Comparison of ENCODE assay signal across 8 cellular contexts in the genomic region with DNA sequence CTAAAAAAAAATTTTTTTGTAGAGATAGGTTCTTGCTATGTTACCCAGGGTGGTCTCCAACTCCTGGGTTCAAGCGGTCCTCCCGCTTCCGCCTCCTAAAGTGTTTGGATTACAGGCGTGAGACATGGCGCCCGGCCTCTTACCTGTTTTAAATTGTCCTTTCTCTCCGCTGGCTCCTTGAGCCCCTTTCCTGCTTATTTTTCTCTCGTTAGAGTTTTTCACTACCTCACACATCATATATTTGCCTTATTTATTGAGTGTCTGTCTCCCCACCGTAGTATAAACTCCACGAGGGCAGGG. TPM values are rescaled to one million over a fixed set of nuclear protein-coding genes. Genes with fewer than 3 reads are reported as not detected.
DNase-seq lines count a peak whose midpoint lies in the region; ATAC-seq and TF ChIP-seq lines count a peak whose summit lies in the region.

No MANE protein-coding gene starts in this region.

- H3K9ac ChIP-seq in OCI-LY3 (ENCODE audit: low read length): no peak overlapping the region

- H3K36me3 ChIP-seq in CD4-positive, CD25-positive, alpha-beta regulatory T cell (ENCODE audit: control insufficient read depth, insufficient read depth, low read length): no peaks in the 10 kb centered on the region
- no peaks in the 10 kb centered on the region for H3K36me3 ChIP-seq in OCI-LY3 (replicated peaks; ENCODE audit: low read depth, low read length)
- no peaks in the 10 kb centered on the region for H3K36me3 ChIP-seq in neuron (ENCODE audit: insufficient read depth, low read length)

- H3K27me3 ChIP-seq in CD4-positive, CD25-positive, alpha-beta regulatory T cell (ENCODE audit: control insufficient read depth, insufficient read depth, low read length): peaks cover 5% of the 10 kb centered on the region
- H3K27me3 ChIP-seq in OCI-LY3 (ENCODE audit: low read depth, low read length) (peaks cover 4% of the 10 kb centered on the region; the same call in 1 of the 2 replicates), neuron (ENCODE audit: insufficient read depth, low read length) (peaks cover 6% of the 10 kb centered on the region)

- H3K79me2 ChIP-seq in OCI-LY3 (ENCODE audit: low read length): no peaks in the 10 kb centered on the region

- H3K4me3 Mint-ChIP-seq in CD4-positive, CD25-positive, alpha-beta regulatory T cell: peak overlapping the region in 3 of 4 donors; percentile 82 to 90 (median 87)
- peak overlapping the region; percentile 80 for H3K4me3 Mint-ChIP-seq in endothelial cell (ENCODE audit: unreplicated experiment)

- H3K4me1 Mint-ChIP-seq in CD4-positive, CD25-positive, alpha-beta regulatory T cell: peaks cover 0 to 26% (median 13%) of the 10 kb centered on the region in 4 donors
- peaks cover 3% of the 10 kb centered on the region for H3K4me1 Mint-ChIP-seq in endothelial cell (ENCODE audit: unreplicated experiment)

- peak overlapping the region; percentile 44 for H3K4me2 ChIP-seq in OCI-LY3 (ENCODE audit: low read length)

- no peaks in the 10 kb centered on the region for H3K9me3 ChIP-seq in CD4-positive, CD25-positive, alpha-beta regulatory T cell (ENCODE audit: control insufficient read depth in 2 of 2, low read length in 2 of 2)
- H3K9me3 ChIP-seq in OCI-LY3 (ENCODE audit: insufficient read depth, low read length) (no peaks in the 10 kb centered on the region), neuron (ENCODE audit: low read length) (no peaks in the 10 kb centered on the region)

- H3K27ac Mint-ChIP-seq in CD4-positive, CD25-positive, alpha-beta regulatory T cell: peak overlapping the region in 1 of 3 donors; percentile 7
- no peak overlapping the region for H3K27ac Mint-ChIP-seq in endothelial cell (ENCODE audit: unreplicated experiment)

- H4K20me1 ChIP-seq in OCI-LY3 (ENCODE audit: insufficient read depth, low read length): no peaks in the 10 kb centered on the region

- no peak overlapping the region for H3K27ac ChIP-seq in CD4-positive, CD25-positive, alpha-beta regulatory T cell (ENCODE audit: insufficient read depth, low read length, poor library complexity, severe bottlenecking)
- H3K27ac ChIP-seq in OCI-LY3 (ENCODE audit: low read length): no peak overlapping the region

- H3K9me3 Mint-ChIP-seq in CD4-positive, CD25-positive, alpha-beta regulatory T cell: peaks cover 0 to 3% (median 0%) of the 10 kb centered on the region in 7 donors
- no peaks in the 10 kb centered on the region for H3K9me3 Mint-ChIP-seq in endothelial cell (ENCODE audit: unreplicated experiment)

- H3K4me1 ChIP-seq in CD4-positive, CD25-positive, alpha-beta regulatory T cell (ENCODE audit: control insufficient read depth, insufficient read depth, low read length, poor library complexity, severe bottlenecking): peaks cover 17% of the 10 kb centered on the region
- H3K4me1 ChIP-seq in OCI-LY3 (ENCODE audit: low read length) (peaks cover 2% of the 10 kb centered on the region; the same call in 1 of the 2 replicates), neuron (ENCODE audit: insufficient read depth, low read length) (peaks cover 10% of the 10 kb centered on the region)

- peaks cover 55% of the 10 kb centered on the region for H3K27me3 Mint-ChIP-seq in CD4-positive, CD25-positive, alpha-beta regulatory T cell
- H3K27me3 Mint-ChIP-seq in endothelial cell (ENCODE audit: unreplicated experiment): peaks cover 5% of the 10 kb centered on the region

- no peak overlapping the region for H3K4me3 ChIP-seq in CD4-positive, CD25-positive, alpha-beta regulatory T cell (ENCODE audit: low read depth, low read length)
- peak overlapping the region; percentile 25; the same call in 1 of the 2 replicates for H3K4me3 ChIP-seq in OCI-LY3 (ENCODE audit: low read length)
- peak overlapping the region; percentile 48 for H3K4me3 ChIP-seq in neuron (ENCODE audit: low read length)

- ATAC-seq in CD4-positive, CD25-positive, alpha-beta regulatory T cell (ENCODE audit: low read depth in 2 of 2): no peak
- ATAC-seq in HG02981 (IDR thresholded peaks at IDR 0.05; ENCODE audit: unreplicated experiment): no peak

- TF ChIP-seq CTCF in OCI-LY3 (IDR thresholded peaks at IDR 0.05; ENCODE audit: low read depth, low read length) (no peak), endothelial cell (IDR thresholded peaks at IDR 0.05; ENCODE audit: unreplicated experiment) (no peak)

- no peaks in the 10 kb centered on the region for H3K36me3 Mint-ChIP-seq in CD4-positive, CD25-positive, alpha-beta regulatory T cell
- H3K36me3 Mint-ChIP-seq in endothelial cell (ENCODE audit: low read depth, unreplicated experiment): no peaks in the 10 kb centered on the region

- no peak for DNase-seq in CD4-positive, CD25-positive, alpha-beta regulatory T cell
- no peak for DNase-seq in endothelial cell (ENCODE audit: low spot score)
- no peak for DNase-seq in activated gamma-delta T cell (lab: John Stamatoyannopoulos, UW)
- no peak for DNase-seq in NCI-H1417 (lab: John Stamatoyannopoulos, UW)
- no peak for DNase-seq in stimulated activated CD4-positive, alpha-beta T cell treated with anti-CD3 and anti-CD28 coated beads, Interleukin-2, amount 100 ng/mL, for 48 hours

- H2AFZ ChIP-seq in OCI-LY3 (ENCODE audit: low read depth, low read length) (no peak overlapping the region), neuron (ENCODE audit: low read depth, low read length) (peak overlapping the region; percentile 90)

RNA-seq across cellular contexts. Expression of gene SEC14L5, which starts 0.8 kb away (rescaled TPM):
- total RNA-seq in CD4-positive, CD25-positive, alpha-beta regulatory T cell: 1.5 TPM
- not detected for polyA plus RNA-seq in CD4-positive, CD25-positive, alpha-beta regulatory T cell
- total RNA-seq in endothelial cell (ENCODE audit: unreplicated experiment): 0.05 TPM

RNA-seq across cellular contexts. Expression of gene PPL, which starts 20.4 kb away (rescaled TPM):
- total RNA-seq in CD4-positive, CD25-positive, alpha-beta regulatory T cell: not detected
- under 1 TPM in 3 of 4 donors, not detected in 1; 0.11 to 0.19 (median 0.14) TPM for polyA plus RNA-seq in CD4-positive, CD25-positive, alpha-beta regulatory T cell
- total RNA-seq in endothelial cell (ENCODE audit: unreplicated experiment): 1.1 TPM
